ENCODE assay signal across 8 cellular contexts in the genomic region with DNA sequence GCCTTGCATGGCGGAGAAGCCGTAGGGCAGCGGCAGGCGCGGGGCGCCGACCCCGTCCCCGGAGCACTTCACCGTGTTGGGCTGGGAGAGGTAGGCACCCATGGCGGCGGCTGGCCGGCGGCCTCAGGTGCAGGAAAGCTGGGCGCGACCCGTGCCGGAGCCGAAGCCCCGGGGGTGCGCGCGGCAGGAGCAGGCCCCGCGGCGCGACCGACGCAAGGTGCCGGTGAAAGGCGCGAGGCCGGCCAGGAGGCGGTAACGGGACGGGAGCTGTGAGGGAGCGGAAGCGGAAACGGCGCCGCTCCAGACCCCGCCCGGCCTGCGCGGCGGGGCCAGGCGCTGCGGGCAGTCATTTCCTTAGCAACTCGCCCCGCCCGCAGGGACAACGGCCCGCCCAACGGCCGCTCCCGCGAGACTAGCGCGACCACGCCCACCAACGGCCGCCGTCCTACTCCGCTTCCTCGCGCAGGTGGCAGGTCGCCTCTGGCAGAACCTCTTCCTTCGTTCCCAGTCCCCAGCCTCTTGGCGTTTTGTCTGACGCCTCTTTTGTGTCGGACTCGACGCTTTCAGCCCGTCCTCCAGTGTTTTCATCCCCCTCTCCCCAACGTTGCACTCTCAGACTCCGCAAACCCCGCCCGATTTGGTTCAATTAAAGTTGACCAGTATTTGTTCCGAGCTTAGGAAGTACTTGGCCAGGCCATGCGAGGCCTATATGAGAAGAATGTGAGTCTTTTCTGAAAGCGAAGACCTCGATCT. TPM values are rescaled to one million over a fixed set of nuclear protein-coding genes. Genes with fewer than 3 reads are reported as not detected.
A peak's percentile ranks its signal among the peaks of the same experiment; 100 is the strongest.
DNase-seq lines count a peak whose midpoint lies in the region; ATAC-seq and TF ChIP-seq lines count a peak whose summit lies in the region.

A gene with protein sequence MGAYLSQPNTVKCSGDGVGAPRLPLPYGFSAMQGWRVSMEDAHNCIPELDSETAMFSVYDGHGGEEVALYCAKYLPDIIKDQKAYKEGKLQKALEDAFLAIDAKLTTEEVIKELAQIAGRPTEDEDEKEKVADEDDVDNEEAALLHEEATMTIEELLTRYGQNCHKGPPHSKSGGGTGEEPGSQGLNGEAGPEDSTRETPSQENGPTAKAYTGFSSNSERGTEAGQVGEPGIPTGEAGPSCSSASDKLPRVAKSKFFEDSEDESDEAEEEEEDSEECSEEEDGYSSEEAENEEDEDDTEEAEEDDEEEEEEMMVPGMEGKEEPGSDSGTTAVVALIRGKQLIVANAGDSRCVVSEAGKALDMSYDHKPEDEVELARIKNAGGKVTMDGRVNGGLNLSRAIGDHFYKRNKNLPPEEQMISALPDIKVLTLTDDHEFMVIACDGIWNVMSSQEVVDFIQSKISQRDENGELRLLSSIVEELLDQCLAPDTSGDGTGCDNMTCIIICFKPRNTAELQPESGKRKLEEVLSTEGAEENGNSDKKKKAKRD (minus strand): TSS at position 271 of the 753 bp plus-strand sequence. CDS start 169 bp downstream, at position 102.

- 2% methylated on average over 16 of the region's 82 CpGs for whole genome bisulfite sequencing in SK-N-SH (ENCODE audit: low lambda C conversion rate)
- under 1% methylated on average over 41 of the region's 82 CpGs for WGBS in suprapubic skin

- POLR2A ChIA-PET in SK-N-SH (lab: Yijun Ruan, JAX) = interaction anchor here (0.6 to 2.5 kb wide), 22 partner anchors 9 to 274 kb away, joined by 3 to 66 read pairs (median 4); partner anchors contain the start of genes CCDC121, FNDC4, GPN1 and GTF3C2

- H3K9me2 ChIP-seq in SK-N-SH = no peaks in the 10 kb centered on the region

- CTCF ChIA-PET in SK-N-SH (lab: Yijun Ruan, JAX) = interaction anchor here (0.6 to 5.3 kb wide), 26 partner anchors 9 to 1593 kb away, joined by 3 to 94 read pairs (median 4); partner anchors contain the start of genes NRBP1, SLC4A1AP, SNX17 and SUPT7L

- peak; percentile 93 for ATAC-seq in HG02588 (IDR thresholded peaks at IDR 0.05; ENCODE audit: unreplicated experiment)

- peaks cover 15% of the 10 kb centered on the region for H3F3A ChIP-seq in SK-N-SH (replicated peaks; ENCODE audit: insufficient read depth)

- TF ChIP-seq POLR2A in suprapubic skin (IDR thresholded peaks at IDR 0.05) = no peak

- no peak for TF ChIP-seq RAD21 in SK-N-SH (IDR thresholded peaks at IDR 0.05; ENCODE audit: low read length)

- H3K4me2 ChIP-seq in SK-N-SH = peak within 1 kb of the TSS; percentile 80

- peaks cover 49% of the 10 kb centered on the region for H3K79me2 ChIP-seq in SK-N-SH (ENCODE audit: insufficient read depth)

- H3K27me3 ChIP-seq in SK-N-SH (ENCODE audit: insufficient read depth) (no peaks in the 10 kb centered on the region), suprapubic skin (no peaks in the 10 kb centered on the region)

- peak within 1 kb of the TSS; percentile 94 for H3K9ac ChIP-seq in SK-N-SH

- peaks cover 38% of the 10 kb centered on the region for H4K20me1 ChIP-seq in SK-N-SH (ENCODE audit: insufficient read depth)

- H3K4me3 ChIP-seq in GM08714 (ENCODE audit: low read length) = peak within 1 kb of the TSS; percentile 90
- peak within 1 kb of the TSS; percentile 78 to 98 for H3K4me3 ChIP-seq in SK-N-SH (ENCODE audit: low read depth in 2 of 2, low read length in 1 of 2)
- peak within 1 kb of the TSS; percentile 92 for H3K4me3 ChIP-seq in suprapubic skin

- peaks cover 0 to 6% of the 10 kb centered on the region in 2 experiments; a peak in 2 of 4 replicates for H3K4me1 ChIP-seq in SK-N-SH (ENCODE audit: control insufficient read depth in 1 of 2, insufficient read depth in 2 of 2, low read depth in 1 of 2, low read length in 1 of 2)
- peaks cover 26% of the 10 kb centered on the region for H3K4me1 ChIP-seq in suprapubic skin

- H3K27ac ChIP-seq in SK-N-SH (ENCODE audit: low read depth in 2 of 2, low read length in 1 of 2) = peak within 1 kb of the TSS; percentile 82 to 90
- peak within 1 kb of the TSS; percentile 80 for H3K27ac ChIP-seq in suprapubic skin

- TF ChIP-seq EP300 in SK-N-SH (IDR thresholded peaks at IDR 0.05; ENCODE audit: borderline replicate concordance in 1 of 2, low read depth in 1 of 2, low read length in 1 of 2) (no peak), suprapubic skin (IDR thresholded peaks at IDR 0.05) (no peak)

- TF ChIP-seq CTCF in SK-N-SH (IDR thresholded peaks at IDR 0.05) (no peak), suprapubic skin (IDR thresholded peaks at IDR 0.05) (no peak)

- DNase-seq in NCI-H1092 (lab: John Stamatoyannopoulos, UW) (peak; percentile 85), SK-N-SH (peak; percentile 99), germinal center (ENCODE audit: low spot score) (peak; percentile 95), occipital lobe (lab: John Stamatoyannopoulos, UW) (peak; percentile 94), suprapubic skin (ENCODE audit: low spot score in 2 of 2) (peak; percentile 96 to 97)
- DNase-seq in activated naive CD4-positive, alpha-beta T cell treated with anti-CD3 and anti-CD28 coated beads, Interleukin-2, amount 50 U/mL, for 16 hours = peak; percentile 98

- peak within 1 kb of the TSS; percentile 95 for H2AFZ ChIP-seq in SK-N-SH (ENCODE audit: low read depth)

- peaks cover 0 to 4% of the 10 kb centered on the region in 2 experiments for H3K36me3 ChIP-seq in SK-N-SH (replicated peaks in 1 of 2; ENCODE audit: control insufficient read depth in 1 of 2, insufficient read depth in 2 of 2, low read length in 1 of 2)
- H3K36me3 ChIP-seq in suprapubic skin = peaks cover 7% of the 10 kb centered on the region

- H3K9me3 ChIP-seq in SK-N-SH (no peaks in the 10 kb centered on the region), suprapubic skin (no peaks in the 10 kb centered on the region)

TF ChIP-seq in SK-N-SH, 30 proteins besides CTCF, POLR2A, EP300 and RAD21 (continues in another document):
- no peak for TF ChIP-seq FOSL2 (IDR thresholded peaks at IDR 0.05; ENCODE audit: borderline replicate concordance, low read depth)
- TF ChIP-seq GABPA (IDR thresholded peaks at IDR 0.05; ENCODE audit: low read depth) = peak; percentile 90
- peak; percentile 57; the same call in 1 of the 2 replicates for TF ChIP-seq RFX5 (IDR thresholded peaks at IDR 0.05; ENCODE audit: low read length)
- TF ChIP-seq FOXM1 (IDR thresholded peaks at IDR 0.05; ENCODE audit: low read depth) = no peak
- TF ChIP-seq ZBTB33 (IDR thresholded peaks at IDR 0.05; ENCODE audit: borderline replicate concordance, low read depth) = peak; percentile 97
- TF ChIP-seq MAX (IDR thresholded peaks at IDR 0.05; ENCODE audit: low read depth) = peak; percentile 95
- TF ChIP-seq YY1 (IDR thresholded peaks at IDR 0.05; ENCODE audit: low read depth) = no peak; the same call in 1 of the 2 replicates
- TF ChIP-seq NRF1 (IDR thresholded peaks at IDR 0.05; ENCODE audit: low read depth, low read length) = peak; percentile 64
- no peak for TF ChIP-seq JUND (IDR thresholded peaks at IDR 0.05)
- peak; percentile 99 for TF ChIP-seq CHD2 (IDR thresholded peaks at IDR 0.05; ENCODE audit: low read length, partially characterized antibody)
- peak; percentile 98 for TF ChIP-seq TAF1 (IDR thresholded peaks at IDR 0.05; ENCODE audit: borderline replicate concordance, low read depth, low read length)
- TF ChIP-seq SIN3A (IDR thresholded peaks at IDR 0.05; ENCODE audit: borderline replicate concordance, low read depth, low read length) = peak; percentile 89
- no peak; the same call in 1 of the 2 replicates for TF ChIP-seq USF1 (IDR thresholded peaks at IDR 0.05; ENCODE audit: borderline replicate concordance, low read depth)
- peak; percentile 84 for TF ChIP-seq MXI1 (IDR thresholded peaks at IDR 0.05; ENCODE audit: low read depth, low read length)
- TF ChIP-seq TCF12 (IDR thresholded peaks at IDR 0.05) = peak; percentile 39; the same call in 1 of the 2 replicates
- TF ChIP-seq POLR2AphosphoS5 (IDR thresholded peaks at IDR 0.05; ENCODE audit: low read depth, low read length) = peak; percentile 99
- no peak for TF ChIP-seq EZH2phosphoT487 (IDR thresholded peaks at IDR 0.05; ENCODE audit: borderline replicate concordance, low read depth)
- TF ChIP-seq ELF1 (IDR thresholded peaks at IDR 0.05) = peak; percentile 77; the same call in 1 of the 2 replicates

RNA-seq across cellular contexts. Expression of the gene that starts here (rescaled TPM):
- 99.7 and 113 TPM in 2 replicates for polyA plus RNA-seq in SK-N-SH (2012; rRNA removed)
- polyA plus RNA-seq in SK-N-SH (2012; cell fraction: cytosol; rRNA removed) = 118 and 123 TPM in 2 replicates
- polyA plus RNA-seq in SK-N-SH (2012; cell fraction: nucleus; rRNA removed) = 90.9 and 97.1 TPM in 2 replicates
- total RNA-seq in occipital lobe = 58.0 TPM
- total RNA-seq in suprapubic skin = 10 to 100 TPM; 37.4 to 54.1 (median 49.3) TPM

Comparison
In these comparisons a context has a peak if more than half of its experiments do, and no peak if none do; other contexts are left out.
1. Peak in every context shown above with its lines: DNase-seq, ATAC-seq, H3K4me3 ChIP-seq and H3K27ac ChIP-seq.